ENCODE assay signal across 9 cellular contexts in genomic region chr7:151115121-151115835, GRCh38. TPM values are rescaled to one million over a fixed set of nuclear protein-coding genes. Genes with fewer than 3 reads are reported as not detected.
DNase-seq lines count a peak whose midpoint lies in the region; ATAC-seq and TF ChIP-seq lines count a peak whose summit lies in the region.
"Had no signal": no experiment of that assay in that cellular context is flagged by ENCODE, and none has a peak within 500 bp of the region (broad histone marks: within the 10 kb centered on the region; RNA-seq: fewer than 3 reads in every experiment).

No MANE protein-coding gene starts in this region.

- DNase-seq in Right ventricle myocardium inferior (ENCODE audit: missing footprints) (no peak), cardiac septum (ENCODE audit: low spot score) (no peak), mammary epithelial cell (peak; percentile 26), lung microvascular endothelial cell (ENCODE audit: low read depth in 2 of 2) (peak; percentile 69 to 78), aorta (no peak), inferior parietal cortex (ENCODE audit: extremely low spot score) (no peak), KBM-7 (no peak), WERI-Rb-1 (no peak)

- in situ Hi-C loops in mammary epithelial cell (cut with MboI; ENCODE audit: low sequenced_read_pairs in 2 of 2) (no loop called here), KBM-7 (cut with MboI; ENCODE audit: low pct_unique_long_range_greater_than_20kb, low sequenced_read_pairs) (no loop called here)

- WGBS in mammary epithelial cell (ENCODE audit: low coverage, missing lambda C conversion rate): 0% methylated on average over 4 of the region's 114 CpGs
- WGBS in aorta, 2 donors: 9 to 12% methylated on average over 55 to 114 of the region's 114 CpGs

- H3K79me2 ChIP-seq in mammary epithelial cell (ENCODE audit: insufficient read depth, low read length): peaks cover 90% of the 10 kb centered on the region

- intact Hi-C loops in Right ventricle myocardium inferior (cut with DNase I) (loop anchor here (2.0 kb wide), 1 partner anchor 58 kb away; the partner anchor contains the start of gene CDK5), cardiac septum (cut with DNase I) (no loop called here), mammary epithelial cell (cut with micrococcal nuclease) (no loop called here), aorta (cut with DNase I) (no loop called here)

- ATAC-seq in Right ventricle myocardium inferior (peak; percentile 16), aorta (ENCODE audit: low FRiP score) (no peak)

- H3K9me3 ChIP-seq in mammary epithelial cell (replicated peaks; ENCODE audit: insufficient read depth, low read length) (no peaks in the 10 kb centered on the region), aorta (ENCODE audit: control insufficient read depth, low read length) (no peaks in the 10 kb centered on the region), WERI-Rb-1 (ENCODE audit: severe bottlenecking) (no peaks in the 10 kb centered on the region)

- no peaks in the 10 kb centered on the region for H4K20me1 ChIP-seq in mammary epithelial cell (ENCODE audit: insufficient read depth, low read length)

- peak overlapping the region; percentile 36 to 64 (median 51) for H3K4me3 ChIP-seq in mammary epithelial cell (replicated peaks in 1 of 3; ENCODE audit: insufficient read depth in 1 of 3, low read depth in 2 of 3, low read length in 3 of 3)
- peak overlapping the region; percentile 17 to 35 for H3K4me3 ChIP-seq in aorta (ENCODE audit: low read length in 2 of 2)
- no peak overlapping the region for H3K4me3 ChIP-seq in WERI-Rb-1 (ENCODE audit: low read depth, low read length)

- H3K36me3 ChIP-seq in mammary epithelial cell (ENCODE audit: insufficient read depth, low read length): peaks cover 20% of the 10 kb centered on the region
- H3K36me3 ChIP-seq in aorta (ENCODE audit: control insufficient read depth in 1 of 2, insufficient read depth in 2 of 2, low read length in 1 of 2): peaks cover 0 to 4% of the 10 kb centered on the region in 2 donors
- H3K36me3 ChIP-seq in WERI-Rb-1: peaks cover 51% of the 10 kb centered on the region

- dilution Hi-C loops in mammary epithelial cell (cut with HindIII; ENCODE audit: low sequenced_read_pairs): no loop called here

- H3K27ac ChIP-seq in mammary epithelial cell (ENCODE audit: insufficient read depth, low read depth, low read length): peak overlapping the region; percentile 59
- no peak overlapping the region for H3K27ac ChIP-seq in aorta (ENCODE audit: low read depth in 1 of 2, low read length in 2 of 2)
- no peak overlapping the region for H3K27ac ChIP-seq in WERI-Rb-1

- TF ChIP-seq CTCF in mammary epithelial cell (conservative IDR thresholded peaks at IDR 0.05 in 1 of 2, IDR thresholded peaks at IDR 0.05 in 1 of 2; ENCODE audit: extremely low read depth in 1 of 2, insufficient read depth in 1 of 2, low read depth in 1 of 2, low read length in 2 of 2): no peak
- TF ChIP-seq CTCF in WERI-Rb-1 (IDR thresholded peaks at IDR 0.05; ENCODE audit: low read depth, low read length): no peak

- H3K4me2 ChIP-seq in mammary epithelial cell (ENCODE audit: insufficient read depth, low read depth, low read length): peak overlapping the region; percentile 99

- H2AFZ ChIP-seq in mammary epithelial cell (ENCODE audit: low read depth, low read length): no peak overlapping the region

- CTCF ChIA-PET in mammary epithelial cell (lab: Charles Lee; ENCODE audit: low non-redundant PET): no interaction called here

- H3K4me1 ChIP-seq in mammary epithelial cell (ENCODE audit: insufficient read depth, low read length) (peaks cover 34% of the 10 kb centered on the region), aorta (ENCODE audit: control insufficient read depth in 1 of 2, insufficient read depth in 2 of 2, low read length in 2 of 2) (no peaks in the 10 kb centered on the region)

- BruUV-seq in mammary epithelial cell (replicated peaks; lab: Mats Ljungman, UMichigan): no TSS peak

- H3K9ac ChIP-seq in mammary epithelial cell (ENCODE audit: insufficient read depth, low read length): peak overlapping the region; percentile 53

- H3K27me3 ChIP-seq in mammary epithelial cell (ENCODE audit: insufficient read depth, low read length) (no peaks in the 10 kb centered on the region), aorta (ENCODE audit: control insufficient read depth in 1 of 2, insufficient read depth in 2 of 2, low read length in 1 of 2) (no peaks in the 10 kb centered on the region), WERI-Rb-1 (ENCODE audit: insufficient read depth, low read depth, severe bottlenecking) (no peaks in the 10 kb centered on the region)

RNA-seq across cellular contexts. Expression of gene AGAP3, which starts 29.0 kb away (rescaled TPM):
- total RNA-seq in Right ventricle myocardium inferior (57.4 TPM), cardiac septum (67.5 TPM), mammary epithelial cell (100 to 1,000 TPM; 118 to 163 TPM), lung microvascular endothelial cell (35.1 and 62.5 TPM in 2 replicates), aorta (100 to 1,000 TPM in 1 of 2 donors, 10 to 100 TPM in 1; 60.6 to 115 TPM)
- polyA plus RNA-seq in mammary epithelial cell (91.6 TPM), aorta (100 to 1,000 TPM in 1 of 2 donors, 10 to 100 TPM in 1; 21.5 to 105 TPM)
- 114 TPM for polyA minus RNA-seq in mammary epithelial cell

RNA-seq across cellular contexts. Expression of gene TMUB1, which starts 32.0 kb away (rescaled TPM):
- total RNA-seq in Right ventricle myocardium inferior: 35.5 TPM
- total RNA-seq in cardiac septum: 29.0 TPM
- total RNA-seq in mammary epithelial cell: 10 to 100 TPM; 16.8 to 38.1 TPM
- polyA plus RNA-seq in mammary epithelial cell: 28.4 TPM
- polyA minus RNA-seq in mammary epithelial cell: 14.4 TPM
- total RNA-seq in lung microvascular endothelial cell: 13.1 and 16.9 TPM in 2 replicates
- 10 to 100 TPM; 32.7 to 33.9 TPM for total RNA-seq in aorta
- 10 to 100 TPM; 19.0 to 72.4 TPM for polyA plus RNA-seq in aorta

RNA-seq across cellular contexts. Expression of gene FASTK, which starts 34.7 kb away (rescaled TPM):
- total RNA-seq in Right ventricle myocardium inferior: 79.2 TPM
- total RNA-seq in cardiac septum: 93.3 TPM
- 10 to 100 TPM; 49.7 to 68.8 TPM for total RNA-seq in mammary epithelial cell
- 52.4 TPM for polyA plus RNA-seq in mammary epithelial cell
- polyA minus RNA-seq in mammary epithelial cell: 51.5 TPM
- 36.0 and 38.9 TPM in 2 replicates for total RNA-seq in lung microvascular endothelial cell
- total RNA-seq in aorta: 10 to 100 TPM; 45.6 to 56.6 TPM
- 100 to 1,000 TPM in 1 of 2 donors, 10 to 100 TPM in 1; 58.4 to 216 TPM for polyA plus RNA-seq in aorta

RNA-seq across cellular contexts. Expression of gene GBX1, which starts 52.2 kb away (rescaled TPM):
- total RNA-seq in Right ventricle myocardium inferior (2.4 TPM), cardiac septum (0.57 TPM), mammary epithelial cell (not detected), lung microvascular endothelial cell (not detected in 2 replicates), aorta (not detected)
- polyA plus RNA-seq in mammary epithelial cell (not detected), aorta (not detected)
- not detected for polyA minus RNA-seq in mammary epithelial cell
- total RNA-seq: SK-MEL-5 had no signal

RNA-seq across cellular contexts. Expression of gene SLC4A2, which starts 55.9 kb away (rescaled TPM):
- total RNA-seq in Right ventricle myocardium inferior (61.2 TPM), cardiac septum (83.4 TPM), mammary epithelial cell (100 to 1,000 TPM in 1 of 2 donors, 10 to 100 TPM in 1; 46.5 to 138 TPM), lung microvascular endothelial cell (39.4 and 72.8 TPM in 2 replicates), aorta (100 to 1,000 TPM; 118 to 128 TPM)
- polyA plus RNA-seq in mammary epithelial cell (57.9 TPM), aorta (100 to 1,000 TPM in 1 of 2 donors, 10 to 100 TPM in 1; 37.1 to 215 TPM)
- 150 TPM for polyA minus RNA-seq in mammary epithelial cell

Comparison
In these comparisons a context has a peak if more than half of its experiments do, and no peak if none do; other contexts are left out.
1. DNase-seq: peak in mammary epithelial cell (single experiment) and lung microvascular endothelial cell (2 of 2); none in Right ventricle myocardium inferior (single experiment), cardiac septum (single experiment), aorta (0 of 2), inferior parietal cortex (single experiment), KBM-7 (single experiment) and WERI-Rb-1 (single experiment).